In genomic region chr20:20367681-20368413, GRCh38 we compare ENCODE assay signal across 10 cellular contexts. TPM values are rescaled to one million over a fixed set of nuclear protein-coding genes. Genes with fewer than 3 reads are reported as not detected.
DNase-seq lines count a peak whose midpoint lies in the region; TF ChIP-seq lines count a peak whose summit lies in the region.
"Had no signal": no experiment of that assay in that cellular context is flagged by ENCODE, and none has a peak within 500 bp of the region (broad histone marks: within the 10 kb centered on the region; RNA-seq: fewer than 3 reads in every experiment).

Gene INSM1, plus strand, starts transcription at chr20:20368104. Its CDS starts 164 bp downstream, at chr20:20368268.

- peaks cover 100% of the 10 kb centered on the region for H3K27me3 ChIP-seq in neural progenitor cell

- peaks cover 35% of the 10 kb centered on the region for H3K4me1 ChIP-seq in neural progenitor cell

- no peak within 1 kb of the TSS for H3K27ac Mint-ChIP-seq in neural progenitor cell
- H3K27ac Mint-ChIP-seq: CD4-positive, CD25-positive, alpha-beta regulatory T cell had no signal

- peaks cover 69% of the 10 kb centered on the region for H3F3A ChIP-seq in neural progenitor cell (ENCODE audit: low read depth)

- H3K9ac ChIP-seq in neural progenitor cell, result no peak within 1 kb of the TSS

- H3K4me3 ChIP-seq in neural progenitor cell, result peak within 1 kb of the TSS; percentile 46

- H3K9me3 Mint-ChIP-seq in neural progenitor cell, result no peaks in the 10 kb centered on the region

- peak within 1 kb of the TSS; percentile 80 for H3K4me2 ChIP-seq in neural progenitor cell

- peaks cover 37% of the 10 kb centered on the region for H3K4me1 Mint-ChIP-seq in neural progenitor cell

- H3K4me3 Mint-ChIP-seq in neural progenitor cell, result peak within 1 kb of the TSS; percentile 84

- no peaks in the 10 kb centered on the region for H3K79me2 ChIP-seq in neural progenitor cell (ENCODE audit: low read depth)

- H2AFZ ChIP-seq in neural progenitor cell (replicated peaks), result no peak within 1 kb of the TSS

- TF ChIP-seq CTCF in neural progenitor cell (IDR thresholded peaks at IDR 0.05), result no peak

- H3K27me3 Mint-ChIP-seq in neural progenitor cell (ENCODE audit: insufficient read depth, low read depth), result peaks cover 66% of the 10 kb centered on the region

- no peaks in the 10 kb centered on the region for H3K36me3 Mint-ChIP-seq in neural progenitor cell
- H3K36me3 Mint-ChIP-seq: CD4-positive, CD25-positive, alpha-beta regulatory T cell had no signal

- no peaks in the 10 kb centered on the region for H3K36me3 ChIP-seq in neural progenitor cell
- H3K36me3 ChIP-seq: neutrophil had no signal

- no peaks in the 10 kb centered on the region for H3K9me3 ChIP-seq in neural progenitor cell (ENCODE audit: low read depth)
- H3K9me3 ChIP-seq: neutrophil had no signal

- H4K20me1 ChIP-seq in neural progenitor cell (ENCODE audit: low read depth), result peaks cover 74% of the 10 kb centered on the region

- DNase-seq in activated CD8-positive, alpha-beta memory T cell treated with anti-CD3 and anti-CD28 coated beads, Interleukin-2, amount 50 U/mL, for 48 hours, result peak; percentile 64
- DNase-seq in activated CD8-positive, alpha-beta memory T cell treated with anti-CD3 and anti-CD28 coated beads for 24 hours, result no peak
- DNase-seq in NCI-H446 (lab: John Stamatoyannopoulos, UW) (peak; percentile 94 to 98), caudate nucleus (lab: John Stamatoyannopoulos, UW) (peak in 50 of 61 donors; percentile 28 to 90 (median 66)), neural progenitor cell (ENCODE audit: low spot score) (peak; percentile 90), middle frontal gyrus (ENCODE audit: extremely low spot score, low spot score) (no peak), GF-D8 (lab: John Stamatoyannopoulos, UW) (no peak)
- no peak for DNase-seq in stimulated activated naive CD4-positive, alpha-beta T cell (lab: John Stamatoyannopoulos, UW)
- DNase-seq: CD4-positive, CD25-positive, alpha-beta regulatory T cell had no signal

- H3K27ac ChIP-seq in caudate nucleus (ENCODE audit: low read depth, low read length), result peak within 1 kb of the TSS; percentile 52
- H3K27ac ChIP-seq in neural progenitor cell, result no peak within 1 kb of the TSS
- H3K27ac ChIP-seq: neutrophil had no signal

RNA-seq across cellular contexts. Expression of gene INSM1, which starts in this region (rescaled TPM):
- 0.28 and 0.41 TPM in 2 replicates for total RNA-seq in neural progenitor cell (ENCODE audit: low replicate concordance)

Comparison
In these comparisons a context has a peak if more than half of its experiments do, and no peak if none do; other contexts are left out.
1. DNase-seq: peak in activated CD8-positive, alpha-beta memory T cell treated with anti-CD3 and anti-CD28 coated beads, Interleukin-2, amount 50 U/mL, for 48 hours (single experiment), NCI-H446 (2 of 2) and caudate nucleus (50 of 61); none in activated CD8-positive, alpha-beta memory T cell treated with anti-CD3 and anti-CD28 coated beads for 24 hours (single experiment), middle frontal gyrus (single experiment), stimulated activated naive CD4-positive, alpha-beta T cell (0 of 6) and GF-D8 (single experiment).
2. Peak in DNase-seq, H3K4me3 ChIP-seq and H3K4me2 ChIP-seq in neural progenitor cell; RNA of the gene not detected or under 1 TPM.